15 cellular contexts compared by ENCODE assay signal in genomic region chr5:66255702-66256101, GRCh38.
"Had no signal": no experiment of that assay in that cellular context is flagged by ENCODE, and none has a peak within 500 bp of the region (broad histone marks: within the 10 kb centered on the region; RNA-seq: fewer than 3 reads in every experiment).

No MANE protein-coding gene starts in this region.

- ATAC-seq: gastroesophageal sphincter, left ventricle myocardium superior had no signal

- H3K4me3 ChIP-seq: adrenal gland, colonic mucosa, gastroesophageal sphincter had no signal

- H3K9me3 ChIP-seq: adrenal gland, colonic mucosa, gastroesophageal sphincter had no signal

- H3K4me1 ChIP-seq: adrenal gland, colonic mucosa, gastroesophageal sphincter had no signal

- FAIRE-seq: keratinocyte had no signal

- H3K27me3 ChIP-seq: adrenal gland, colonic mucosa, gastroesophageal sphincter had no signal

- H3K27ac ChIP-seq: adrenal gland, colonic mucosa, epithelial cell of prostate, gastroesophageal sphincter had no signal

- DNase-seq: activated CD4-positive, alpha-beta T cell treated with anti-CD3 and anti-CD28 coated beads, Interleukin-2, amount 50 U/mL, for 1 hour; activated CD4-positive, CD25-positive, alpha-beta regulatory T cell; activated naive CD4-positive, alpha-beta T cell treated with anti-CD3 and anti-CD28 coated beads, Interleukin-2, amount 50 U/mL, for 16 hours; activated T-cell treated with anti-CD3 and anti-CD28 coated beads for 4 hours; adrenal gland; colonic mucosa; effector CD8-positive, alpha-beta T cell; left ventricle myocardium superior; mesendoderm; stimulated activated CD4-positive, alpha-beta T cell treated with anti-CD3 and anti-CD28 coated beads, Interleukin-12 subunit alpha, Interleukin-12 subunit beta, amount 100 ng/mL, for 4 hours; stimulated activated CD4-positive, alpha-beta T cell treated with anti-CD3 and anti-CD28 coated beads, Interleukin-2, amount 100 ng/mL, for 48 hours; stimulated activated CD8-positive, alpha-beta memory T cell treated with anti-CD3 and anti-CD28 coated beads, Interleukin-4, amount 100 ng/mL, for 48 hours had no signal

- H3K36me3 ChIP-seq: adrenal gland, colonic mucosa, gastroesophageal sphincter had no signal
